In genomic region chr2:104708967-104709366, GRCh38 we compare ENCODE assay signal across 3 cellular contexts.
"Had no signal": no experiment of that assay in that cellular context is flagged by ENCODE, and none has a peak within 500 bp of the region (broad histone marks: within the 10 kb centered on the region; RNA-seq: fewer than 3 reads in every experiment).

No MANE protein-coding gene starts in this region.

- DNase-seq: GDM1, GF-D8 had no signal

- ATAC-seq: GM12878 had no signal

- H3K4me3 ChIP-seq: GM12878 had no signal
